In genomic region chr12:125149160-125150108, GRCh38 we compare ENCODE assay signal across 14 cellular contexts. TPM values are rescaled to one million over a fixed set of nuclear protein-coding genes. Genes with fewer than 3 reads are reported as not detected.
DNase-seq lines count a peak whose midpoint lies in the region; ATAC-seq lines count a peak whose summit lies in the region.
"Had no signal": no experiment of that assay in that cellular context is flagged by ENCODE, and none has a peak within 500 bp of the region (broad histone marks: within the 10 kb centered on the region; RNA-seq: fewer than 3 reads in every experiment).

No MANE protein-coding gene starts in this region.

- no peak overlapping the region for H4K8ac ChIP-seq in neuronal stem cell (ENCODE audit: low read depth, low read length)

- H3K27ac Mint-ChIP-seq in activated CD8-positive, alpha-beta T cell treated with anti-CD3 and anti-CD28 coated beads, Interleukin-2, amount 10 ng/mL, durations not matched to agents 7 days and 5 days = no peak overlapping the region

- no peak overlapping the region for H3K23ac ChIP-seq in neuronal stem cell (ENCODE audit: low read depth, low read length, poor library complexity)

- no peak overlapping the region for H3K18ac ChIP-seq in neuronal stem cell (ENCODE audit: low read length)

- H2BK120ac ChIP-seq in neuronal stem cell (ENCODE audit: low read depth, low read length) = no peak overlapping the region

- no peak overlapping the region for H3K4ac ChIP-seq in neuronal stem cell (ENCODE audit: low read length)

- no peaks in the 10 kb centered on the region for H3K36me3 Mint-ChIP-seq in activated CD8-positive, alpha-beta T cell treated with anti-CD3 and anti-CD28 coated beads, Interleukin-2, amount 10 ng/mL, durations not matched to agents 7 days and 5 days (ENCODE audit: low read depth)

- no peaks in the 10 kb centered on the region for H3K9me3 Mint-ChIP-seq in activated CD8-positive, alpha-beta T cell treated with anti-CD3 and anti-CD28 coated beads, Interleukin-2, amount 10 ng/mL, durations not matched to agents 7 days and 5 days (ENCODE audit: insufficient read depth)

- peaks cover 0 to 3% (median 0%) of the 10 kb centered on the region in 3 experiments for H3K27me3 ChIP-seq in neuronal stem cell (ENCODE audit: control insufficient read depth in 3 of 3, insufficient read depth in 3 of 3, low read depth in 1 of 3, low read length in 3 of 3)
- H3K27me3 ChIP-seq: tibial nerve had no signal

- no peak overlapping the region for H2BK15ac ChIP-seq in neuronal stem cell (ENCODE audit: low read length)

- no peaks in the 10 kb centered on the region for H3K9me3 ChIP-seq in neuronal stem cell (replicated peaks in 1 of 2; ENCODE audit: control insufficient read depth in 2 of 2, insufficient read depth in 1 of 2, low read depth in 1 of 2, low read length in 2 of 2)
- H3K9me3 ChIP-seq: spleen had no signal

- H3K4me3 ChIP-seq in neuronal stem cell (ENCODE audit: low read length in 2 of 2) = no peak overlapping the region
- H3K4me3 ChIP-seq: tibial nerve had no signal

- H4K91ac ChIP-seq in neuronal stem cell (ENCODE audit: low read depth, low read length, poor library complexity) = no peak overlapping the region

- ATAC-seq in GM18907 (IDR thresholded peaks at IDR 0.05; ENCODE audit: unreplicated experiment) (peak; percentile 97), GM21825 (IDR thresholded peaks at IDR 0.05; ENCODE audit: unreplicated experiment) (peak; percentile 94), HG03558 (IDR thresholded peaks at IDR 0.05; ENCODE audit: extremely low read depth, unreplicated experiment) (peak; percentile 93)
- ATAC-seq in activated CD8-positive, alpha-beta T cell treated with anti-CD3 and anti-CD28 coated beads, Interleukin-2, amount 10 ng/mL, durations not matched to agents 7 days and 5 days = no peak
- ATAC-seq: left colon had no signal

- no CpG with 5 or more reads among the region's 11 CpGs for WGBS in neuronal stem cell (ENCODE audit: extremely low coverage in 2 of 2, insufficient read length in 2 of 2, insufficient replicate concordance in 1 of 2), 2 donors

- H3K36me3 ChIP-seq in neuronal stem cell (replicated peaks in 1 of 2; ENCODE audit: control insufficient read depth in 2 of 2, insufficient read depth in 2 of 2, low read length in 2 of 2) = no peaks in the 10 kb centered on the region
- H3K36me3 ChIP-seq: spleen, tibial nerve had no signal

- H2BK12ac ChIP-seq in neuronal stem cell (ENCODE audit: low read length) = no peak overlapping the region

- no peak overlapping the region for H2AFZ ChIP-seq in neuronal stem cell (ENCODE audit: low read length)

- H3K14ac ChIP-seq in neuronal stem cell (ENCODE audit: low read length) = no peak overlapping the region

- H3K79me1 ChIP-seq in neuronal stem cell (ENCODE audit: low read depth, low read length) = no peaks in the 10 kb centered on the region

- CTCF ChIA-PET in activated CD8-positive, alpha-beta T cell treated with anti-CD3 and anti-CD28 coated beads, Interleukin-2, amount 10 ng/mL, durations not matched to agents 7 days and 5 days (lab: Charles Lee) = no interaction called here

- H2AK5ac ChIP-seq in neuronal stem cell (ENCODE audit: low read depth, low read length) = peak overlapping the region; percentile 21

- H3K9ac ChIP-seq in neuronal stem cell (ENCODE audit: low read depth, low read length, poor library complexity) = no peak overlapping the region

- H2BK5ac ChIP-seq in neuronal stem cell (ENCODE audit: low read length) = no peak overlapping the region

- H3K4me3 Mint-ChIP-seq in activated CD8-positive, alpha-beta T cell treated with anti-CD3 and anti-CD28 coated beads, Interleukin-2, amount 10 ng/mL, durations not matched to agents 7 days and 5 days = no peak overlapping the region

- H3K27me3 Mint-ChIP-seq in activated CD8-positive, alpha-beta T cell treated with anti-CD3 and anti-CD28 coated beads, Interleukin-2, amount 10 ng/mL, durations not matched to agents 7 days and 5 days (ENCODE audit: low read depth) = peaks cover 2% of the 10 kb centered on the region

- H3K4me2 ChIP-seq in neuronal stem cell (ENCODE audit: insufficient read depth, low read length, poor library complexity, severe bottlenecking) = no peak overlapping the region

- POLR2A ChIA-PET in activated CD8-positive, alpha-beta T cell treated with anti-CD3 and anti-CD28 coated beads, Interleukin-2, amount 10 ng/mL, durations not matched to agents 7 days and 5 days (lab: Charles Lee) = no interaction called here

- no peaks in the 10 kb centered on the region for H3K4me1 ChIP-seq in neuronal stem cell (ENCODE audit: control insufficient read depth in 2 of 2, insufficient read depth in 1 of 2, low read depth in 1 of 2, low read length in 2 of 2)
- H3K4me1 ChIP-seq: spleen, tibial nerve had no signal

- H3K4me1 Mint-ChIP-seq in activated CD8-positive, alpha-beta T cell treated with anti-CD3 and anti-CD28 coated beads, Interleukin-2, amount 10 ng/mL, durations not matched to agents 7 days and 5 days (ENCODE audit: low read depth) = no peaks in the 10 kb centered on the region

- no peak overlapping the region for H3K27ac ChIP-seq in neuronal stem cell (replicated peaks; ENCODE audit: low read length)
- H3K27ac ChIP-seq: tibial nerve had no signal

- DNase-seq in neuronal stem cell (ENCODE audit: low spot score) (no peak), dermis blood vessel endothelial cell (no peak), HPDE6-E6E7 (ENCODE audit: extremely low spot score) (no peak), epidermal melanocyte (ENCODE audit: insufficient read length, low spot score) (no peak)
- DNase-seq in activated CD8-positive, alpha-beta T cell treated with anti-CD3 and anti-CD28 coated beads, Interleukin-2, amount 10 ng/mL, durations not matched to agents 7 days and 5 days = no peak
- DNase-seq: GOT3, NCI-H526, spleen had no signal

RNA-seq across cellular contexts. Expression of gene TMEM132B, which starts 36.8 kb away (rescaled TPM):
- 24.9 TPM for polyA plus RNA-seq in neuronal stem cell (2013, experiment 1 of 2)
- polyA plus RNA-seq in neuronal stem cell (2013, experiment 2 of 2) = 26.0 TPM
- total RNA-seq in dermis blood vessel endothelial cell = under 0.01 and 0.17 TPM in 2 replicates
- total RNA-seq in activated CD8-positive, alpha-beta T cell treated with anti-CD3 and anti-CD28 coated beads, Interleukin-2, amount 10 ng/mL, durations not matched to agents 7 days and 5 days = not detected
- total RNA-seq: activated CD8-positive, alpha-beta memory T cell treated with anti-CD3 and anti-CD28 coated beads for 36 hours had no signal
